17 cellular contexts compared by ENCODE assay signal in the genomic region with DNA sequence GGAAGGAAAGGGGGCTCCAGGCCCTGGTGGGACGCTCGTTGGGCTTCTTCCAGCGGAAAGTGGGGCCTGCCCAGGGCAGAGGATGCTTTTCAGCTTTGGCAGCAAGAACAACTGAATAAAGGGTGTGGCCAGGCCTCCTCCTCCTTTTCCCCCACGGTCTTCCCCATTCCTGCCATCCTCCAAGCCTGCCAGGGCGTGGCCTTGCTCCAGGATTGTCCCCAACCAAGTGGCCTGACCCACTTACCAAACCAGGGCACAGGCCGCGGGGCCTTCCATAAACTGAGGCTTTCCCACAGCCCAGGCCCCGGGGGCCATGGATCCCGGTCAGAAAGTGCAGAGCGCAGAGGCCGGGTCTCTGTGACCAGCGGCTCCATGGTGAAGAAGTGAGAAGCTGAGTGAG. TPM values are rescaled to one million over a fixed set of nuclear protein-coding genes. Genes with fewer than 3 reads are reported as not detected.
A peak's percentile ranks its signal among the peaks of the same experiment; 100 is the strongest.
DNase-seq lines count a peak whose midpoint lies in the region; ATAC-seq, FAIRE-seq and TF ChIP-seq lines count a peak whose summit lies in the region.
"Had no signal": no experiment of that assay in that cellular context is flagged by ENCODE, and none has a peak within 500 bp of the region (broad histone marks: within the 10 kb centered on the region; RNA-seq: fewer than 3 reads in every experiment).

No MANE protein-coding gene starts in this region.

- H3K36me3 ChIP-seq in lung (ENCODE audit: control insufficient read depth in 2 of 2, insufficient read depth in 2 of 2, low read length in 2 of 2) (no peaks in the 10 kb centered on the region), small intestine (ENCODE audit: control insufficient read depth in 2 of 2, insufficient read depth in 2 of 2, low read length in 2 of 2) (no peaks in the 10 kb centered on the region), vagina (no peaks in the 10 kb centered on the region)

- H3K9me3 ChIP-seq in right cardiac atrium (ENCODE audit: control insufficient read depth, low read length) (no peaks in the 10 kb centered on the region), lung (ENCODE audit: control insufficient read depth in 2 of 2, insufficient read depth in 1 of 2, low read length in 1 of 2) (no peaks in the 10 kb centered on the region), small intestine (ENCODE audit: control insufficient read depth, low read depth) (no peaks in the 10 kb centered on the region), vagina (no peaks in the 10 kb centered on the region)

- H3K27me3 ChIP-seq in right cardiac atrium (ENCODE audit: control insufficient read depth, insufficient read depth) (no peaks in the 10 kb centered on the region), lung (ENCODE audit: control insufficient read depth, insufficient read depth) (no peaks in the 10 kb centered on the region), small intestine (ENCODE audit: control insufficient read depth in 2 of 2, insufficient read depth in 2 of 2, low read length in 2 of 2) (no peaks in the 10 kb centered on the region), vagina (no peaks in the 10 kb centered on the region)

- TF ChIP-seq POLR2A in vagina (IDR thresholded peaks at IDR 0.05), result no peak

- FAIRE-seq in small intestine (lab: Jason Lieb, UNC), result no peak
- FAIRE-seq: HepG2, RCC 7860 had no signal

- TF ChIP-seq CTCF in lung (IDR thresholded peaks at IDR 0.05; ENCODE audit: control extremely low read depth, extremely low read depth), result no peak
- TF ChIP-seq CTCF in vagina (IDR thresholded peaks at IDR 0.05), result no peak

- H3K4me3 ChIP-seq in right cardiac atrium (ENCODE audit: low read length) (no peak overlapping the region), lung (no peak overlapping the region), small intestine (ENCODE audit: low read depth in 1 of 2, low read length in 2 of 2) (no peak overlapping the region), vagina (no peak overlapping the region)

- 83% methylated on average over 12 of the region's 12 CpGs for WGBS in right cardiac atrium
- 79 to 85% methylated on average over 12 of the region's 12 CpGs for WGBS in lung, 2 donors
- 67 to 80% (median 73%) methylated on average over 12 of the region's 12 CpGs for WGBS in small intestine, 3 donors

- H3K27ac ChIP-seq in right cardiac atrium (ENCODE audit: low read length) (peak overlapping the region; percentile 62), lung (ENCODE audit: low read depth in 1 of 2, low read length in 1 of 2) (peak overlapping the region; percentile 47 to 55), small intestine (ENCODE audit: low read depth in 1 of 2, low read length in 1 of 2) (peak overlapping the region; percentile 21 to 94), vagina (peak overlapping the region; percentile 30)

- DNase-seq in right cardiac atrium (peak in 2 of 3 donors; percentile 30 to 33), Right ventricle myocardium inferior (ENCODE audit: missing footprints) (no peak), lung (ENCODE audit: low spot score) (no peak), small intestine (no peak), vagina (ENCODE audit: extremely low spot score in 2 of 2) (no peak), DMS153 (lab: John Stamatoyannopoulos, UW) (no peak), NCI-H2029 (lab: John Stamatoyannopoulos, UW) (no peak)
- DNase-seq: DMS53, H7, KG1, NCI-H1417 treated with DMSO at 0.1 percent for 48 hours, NCI-H2029 treated with DMSO at 0.1 percent for 48 hours, NCI-H524, SHP77 treated with DMSO at 0.1 percent for 48 hours had no signal

- intact Hi-C loops in right cardiac atrium (cut with DNase I) (no loop called here), Right ventricle myocardium inferior (cut with DNase I) (no loop called here), vagina (cut with DNase I) (no loop called here)

- H3K4me1 ChIP-seq in right cardiac atrium (ENCODE audit: control insufficient read depth, insufficient read depth, low read length) (peaks cover 37% of the 10 kb centered on the region), lung (ENCODE audit: control insufficient read depth in 2 of 2, insufficient read depth in 2 of 2, low read length in 2 of 2) (peaks cover 5 to 21% of the 10 kb centered on the region in 2 donors), small intestine (ENCODE audit: control insufficient read depth in 2 of 2, insufficient read depth in 1 of 2, low read depth in 1 of 2, low read length in 1 of 2) (peaks cover 9 to 27% of the 10 kb centered on the region in 2 donors), vagina (peaks cover 61% of the 10 kb centered on the region)

- ATAC-seq in right cardiac atrium (no peak), Right ventricle myocardium inferior (no peak), lung (ENCODE audit: insufficient read depth, low FRiP score) (no peak), GM18873 (IDR thresholded peaks at IDR 0.05; ENCODE audit: low FRiP score, unreplicated experiment) (no peak)
- ATAC-seq: HepG2 had no signal

RNA-seq across cellular contexts. Expression of gene CASZ1, which starts 33.6 kb away (rescaled TPM):
- 10 to 100 TPM; 51.0 to 98.9 (median 59.2) TPM for total RNA-seq in right cardiac atrium
- polyA plus RNA-seq in right cardiac atrium, result 24.2 TPM
- total RNA-seq in Right ventricle myocardium inferior, result 58.2 TPM
- 10 to 100 TPM; 61.9 to 69.9 TPM for total RNA-seq in lung
- 10 to 100 TPM; 10.3 to 19.2 TPM for polyA plus RNA-seq in lung
- polyA plus RNA-seq in small intestine, result 10 to 100 TPM; 13.5 to 23.0 (median 15.4) TPM
- total RNA-seq in vagina, result 30.7 TPM

Comparison
In these comparisons a context has a peak if more than half of its experiments do, and no peak if none do; other contexts are left out.
1. DNase-seq: peak in right cardiac atrium (2 of 3); none in Right ventricle myocardium inferior (single experiment), lung (single experiment), small intestine (single experiment), vagina (0 of 2), DMS153 (single experiment) and NCI-H2029 (single experiment).
2. Peak in every context shown above with its lines, with median percentiles within 50 percentile points of each other: H3K27ac ChIP-seq.